ENCODE assay signal across 8 cellular contexts in genomic region chr18:35042389-35043066, GRCh38. TPM values are rescaled to one million over a fixed set of nuclear protein-coding genes. Genes with fewer than 3 reads are reported as not detected.
DNase-seq lines count a peak whose midpoint lies in the region; ATAC-seq and TF ChIP-seq lines count a peak whose summit lies in the region.

No MANE protein-coding gene starts in this region.

- ATAC-seq in HG03460 (IDR thresholded peaks at IDR 0.05; ENCODE audit: unreplicated experiment), result no peak

- TF ChIP-seq CTCF in neural crest cell (conservative IDR thresholded peaks at IDR 0.05), result no peak

- H3K4me3 Mint-ChIP-seq in neural crest cell, result peak overlapping the region; percentile 89

- no peaks in the 10 kb centered on the region for H3K27me3 Mint-ChIP-seq in neural crest cell (ENCODE audit: low read depth)

- DNase-seq in DMS53 (lab: John Stamatoyannopoulos, UW) (peak; percentile 46), DMS53 treated with DMSO at 0.1 percent for 48 hours (lab: John Stamatoyannopoulos, UW; ENCODE audit: unreplicated experiment) (no peak), OCI-M2 (lab: John Stamatoyannopoulos, UW; ENCODE audit: unreplicated experiment) (peak; percentile 15), neural crest cell (ENCODE audit: low read depth, low spot score) (no peak), RPMI8226 (no peak), NCI-H510A (lab: John Stamatoyannopoulos, UW) (no peak)
- DNase-seq in effector CD4-positive, alpha-beta T cell, result peak; percentile 11

- H3K27ac Mint-ChIP-seq in neural crest cell (ENCODE audit: unreplicated experiment), result no peak overlapping the region

- no peaks in the 10 kb centered on the region for H3K9me3 Mint-ChIP-seq in neural crest cell

- peaks cover 61% of the 10 kb centered on the region for H3K4me1 Mint-ChIP-seq in neural crest cell

- no peaks in the 10 kb centered on the region for H3K36me3 Mint-ChIP-seq in neural crest cell (ENCODE audit: low read depth)

RNA-seq across cellular contexts. Expression of gene MAPRE2, which starts 1.3 kb away (rescaled TPM):
- total RNA-seq in neural crest cell, result 35.5 and 38.1 TPM in 2 replicates

Comparison
In these comparisons a context has a peak if more than half of its experiments do, and no peak if none do; other contexts are left out.
1. DNase-seq: peak in DMS53 (single experiment), OCI-M2 (single experiment) and effector CD4-positive, alpha-beta T cell (single experiment); none in DMS53 treated with DMSO at 0.1 percent for 48 hours (single experiment), neural crest cell (single experiment), RPMI8226 (single experiment) and NCI-H510A (single experiment).